22 cellular contexts compared by ENCODE assay signal in the genomic region with DNA sequence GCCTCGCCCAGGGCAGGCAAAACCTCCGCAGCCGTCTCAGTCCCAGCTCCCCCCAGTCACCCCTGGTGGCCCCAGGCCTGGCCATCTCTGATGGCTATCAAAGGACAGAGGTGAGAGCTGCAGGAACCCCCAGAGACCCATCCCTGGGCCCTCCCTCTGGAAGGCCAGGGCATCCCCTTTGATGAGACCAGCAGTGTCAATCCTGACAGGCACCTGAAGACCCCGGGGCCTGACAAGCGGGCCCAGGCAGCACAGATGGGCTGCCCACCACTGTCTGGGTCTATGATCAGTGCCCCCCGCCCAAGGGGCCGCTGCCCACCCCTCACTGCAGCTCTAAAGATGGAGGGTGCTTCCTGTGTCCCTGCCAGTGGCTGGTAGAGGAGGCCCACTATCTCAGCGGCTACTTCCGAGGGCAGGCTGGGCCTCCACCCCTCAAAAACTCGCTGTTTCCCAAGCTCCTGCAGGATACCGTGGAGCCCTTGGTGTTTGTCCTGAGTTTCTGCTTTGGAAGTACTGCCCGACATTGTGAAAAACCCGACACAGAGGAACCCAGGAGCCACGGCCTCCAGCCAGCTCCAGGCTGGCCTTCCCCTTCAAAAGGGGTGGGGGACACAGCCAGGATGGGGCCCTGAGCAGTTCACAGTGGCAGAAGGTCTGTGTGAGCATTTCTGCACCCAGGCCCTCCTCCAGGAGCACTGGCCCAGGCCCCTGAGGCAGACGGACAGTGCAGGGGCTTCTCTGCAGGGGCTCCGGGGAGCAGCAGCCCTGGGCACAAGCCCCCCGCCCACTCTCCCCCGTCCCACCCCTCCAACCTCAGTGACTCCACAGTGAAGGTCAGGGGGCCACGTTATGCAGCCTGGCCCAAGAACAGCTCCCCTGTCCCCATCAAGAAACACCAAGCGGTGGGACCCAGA.
DNase-seq lines count a peak whose midpoint lies in the region; ATAC-seq, FAIRE-seq and TF ChIP-seq lines count a peak whose summit lies in the region.
"Had no signal": no experiment of that assay in that cellular context is flagged by ENCODE, and none has a peak within 500 bp of the region (broad histone marks: within the 10 kb centered on the region; RNA-seq: fewer than 3 reads in every experiment).

No MANE protein-coding gene starts in this region.

- H2AFZ ChIP-seq in H9 (ENCODE audit: low read length) (no peak overlapping the region), keratinocyte (ENCODE audit: control insufficient read depth, low read length) (no peak overlapping the region)

- no peaks in the 10 kb centered on the region for H3K9me3 ChIP-seq in H9 (ENCODE audit: control insufficient read depth, low read depth, low read length)
- peaks cover 10% of the 10 kb centered on the region for H3K9me3 ChIP-seq in keratinocyte (ENCODE audit: control insufficient read depth, low read depth, low read length)
- H3K9me3 ChIP-seq in spleen: peaks cover 4 to 24% (median 22%) of the 10 kb centered on the region in 8 donors
- H3K9me3 ChIP-seq: SK-N-SH had no signal

- H3K79me1 ChIP-seq in H9 (ENCODE audit: insufficient read depth, low read depth, low read length, poor library complexity, severe bottlenecking): no peaks in the 10 kb centered on the region

- H3K4me3 ChIP-seq in keratinocyte (ENCODE audit: control insufficient read depth in 2 of 3, extremely low read depth in 1 of 3, insufficient read depth in 2 of 3, low read depth in 1 of 3, low read length in 3 of 3) (no peak overlapping the region), spleen (no peak overlapping the region)

- dilution Hi-C loops in keratinocyte (cut with MboI; ENCODE audit: extremely low pct_ligation_motif_present, low sequenced_read_pairs): no loop called here

- H3K4me1 ChIP-seq in H9 (ENCODE audit: insufficient read depth, low read length): no peaks in the 10 kb centered on the region
- H3K4me1 ChIP-seq in keratinocyte (ENCODE audit: control insufficient read depth, extremely low read depth, insufficient read depth, low read length): peaks cover 4% of the 10 kb centered on the region
- H3K4me1 ChIP-seq in spleen: no peaks in the 10 kb centered on the region

- H4K91ac ChIP-seq in H9 (ENCODE audit: insufficient read length, low read depth, low read length): no peak overlapping the region

- no peak overlapping the region for H3K18ac ChIP-seq in H9 (ENCODE audit: insufficient read length, low read depth, low read length)

- no peaks in the 10 kb centered on the region for H3K23me2 ChIP-seq in H9 (ENCODE audit: insufficient read length, low read depth, low read length, poor library complexity, severe bottlenecking)

- no peak overlapping the region for H2AK5ac ChIP-seq in H9 (ENCODE audit: insufficient read length, low read length)

- H4K5ac ChIP-seq in H9 (ENCODE audit: insufficient read length, low read depth, low read length): no peak overlapping the region

- H4K8ac ChIP-seq in H9 (replicated peaks; ENCODE audit: insufficient read length, low read depth, low read length): no peak overlapping the region

- no peak overlapping the region for H3K4ac ChIP-seq in H9 (ENCODE audit: low read depth, low read length)

- H3K27me3 ChIP-seq in H9 (ENCODE audit: insufficient read depth, low read length) (no peaks in the 10 kb centered on the region), keratinocyte (ENCODE audit: control insufficient read depth, extremely low read depth, insufficient read depth, low read length) (peaks cover 8% of the 10 kb centered on the region), spleen (replicated peaks in 1 of 7) (peaks cover 0 to 3% (median 0%) of the 10 kb centered on the region in 7 donors)

- H2BK5ac ChIP-seq in H9 (ENCODE audit: insufficient read length, low read length): no peak overlapping the region

- no peak overlapping the region for H2BK15ac ChIP-seq in H9 (ENCODE audit: low read depth, low read length)

- no peaks in the 10 kb centered on the region for H3K9me1 ChIP-seq in keratinocyte (ENCODE audit: control insufficient read depth, extremely low read depth, insufficient read depth, low read length)

- peaks cover 2 to 14% of the 10 kb centered on the region in 2 experiments for H3K4me1 Mint-ChIP-seq in H9

- H3K14ac ChIP-seq in H9 (ENCODE audit: insufficient read depth, low read length): peak overlapping the region; percentile 41; the same call in 1 of the 2 replicates

- H3K4me2 ChIP-seq in H9 (ENCODE audit: insufficient read depth, insufficient read length, low read length): no peak overlapping the region
- peak overlapping the region; percentile 48 for H3K4me2 ChIP-seq in keratinocyte (ENCODE audit: control insufficient read depth, extremely low read depth, insufficient read depth, low read depth, low read length)
- H3K4me2 ChIP-seq: SK-N-SH had no signal

- H2BK120ac ChIP-seq in H9 (ENCODE audit: low read depth, low read length, poor library complexity, severe bottlenecking): no peak overlapping the region

- peaks cover 3 to 12% (median 5%) of the 10 kb centered on the region in 3 experiments; a peak in 5 of 7 replicates for H3K36me3 Mint-ChIP-seq in H9 (ENCODE audit: insufficient read depth in 1 of 3, low read depth in 3 of 3)

- H3T11ph ChIP-seq in H9 (ENCODE audit: low read length): no peak overlapping the region

- H3K23ac ChIP-seq in H9 (ENCODE audit: insufficient read length, low read depth, low read length): no peak overlapping the region

- H3K27me3 Mint-ChIP-seq in H9 (ENCODE audit: low read depth): peaks cover 10% of the 10 kb centered on the region

- H3K56ac ChIP-seq in H9 (ENCODE audit: insufficient read length, low read depth, low read length): no peak overlapping the region

- no peak for FAIRE-seq in keratinocyte (lab: Jason Lieb, UNC)
- FAIRE-seq: GM12892, HTR-8/SVneo had no signal

- H3K9me3 Mint-ChIP-seq in H9: peaks cover 12 to 13% of the 10 kb centered on the region in 2 experiments

- no peak overlapping the region for H3K9ac ChIP-seq in H9 (ENCODE audit: extremely low read depth, insufficient read length, low read length)
- no peak overlapping the region for H3K9ac ChIP-seq in keratinocyte (ENCODE audit: control insufficient read depth, extremely low read depth, insufficient read depth, low read length)
- H3K9ac ChIP-seq: SK-N-SH had no signal

- DNase-seq in Right ventricle myocardium inferior (ENCODE audit: missing footprints): peak; percentile 25
- no peak for DNase-seq in left ventricle myocardium superior
- DNase-seq in H9: no peak
- DNase-seq in keratinocyte (ENCODE audit: low read depth, low spot score): no peak
- DNase-seq in spleen: peak; percentile 45
- DNase-seq in SIG-M5 (lab: John Stamatoyannopoulos, UW): no peak
- DNase-seq in NK-92 treated with Interleukin-12 subunit alpha and Interleukin-12 subunit beta, amount 100 ng/mL, for 24 hours (lab: John Stamatoyannopoulos, UW): no peak
- DNase-seq: DND-41, GOT3, KBM-7, MV-4-11, NCI-H1105, NCI-H1436 treated with DMSO at 0.1 percent for 48 hours, NCI-H187 treated with DMSO at 0.1 percent for 48 hours, NCI-H2107, NCI-H446, NCI-H524 treated with DMSO at 0.1 percent for 48 hours, NCI-H774, SK-N-SH had no signal

- no CpG with 5 or more reads among the region's 20 CpGs for whole genome bisulfite sequencing in H9 (ENCODE audit: extremely low coverage, insufficient read length, low lambda C conversion rate)
- 83 to 89% (median 84%) methylated on average over 11 to 20 of the region's 20 CpGs for WGBS in spleen, 5 donors

- no peak for ATAC-seq in Right ventricle myocardium inferior
- no peak for ATAC-seq in left ventricle myocardium superior
- no peak for ATAC-seq in HG03432 (IDR thresholded peaks at IDR 0.05; ENCODE audit: unreplicated experiment)

- intact Hi-C loops in Right ventricle myocardium inferior (cut with DNase I): no loop called here
- intact Hi-C loops in left ventricle myocardium superior (cut with micrococcal nuclease): no loop called here
- intact Hi-C loops in spleen (cut with DNase I; ENCODE audit: low total_unique reads): no loop called here

- H2BK12ac ChIP-seq in H9 (ENCODE audit: insufficient read length, low read depth, low read length): no peak overlapping the region

- H4K20me1 ChIP-seq in H9 (ENCODE audit: control insufficient read depth, insufficient read depth, insufficient read length) (no peaks in the 10 kb centered on the region), keratinocyte (ENCODE audit: control insufficient read depth, extremely low read depth, insufficient read depth, low read length) (no peaks in the 10 kb centered on the region)

- no peak for TF ChIP-seq POLR2A in spleen (IDR thresholded peaks at IDR 0.05)

- H3K27ac ChIP-seq in H9 (ENCODE audit: insufficient read length, low read depth, low read length) (no peak overlapping the region), keratinocyte (ENCODE audit: control insufficient read depth, insufficient read depth, low read length) (no peak overlapping the region), spleen (no peak overlapping the region)

- no peaks in the 10 kb centered on the region for H3K36me3 ChIP-seq in keratinocyte (ENCODE audit: control insufficient read depth in 2 of 2, extremely low read depth in 1 of 2, insufficient read depth in 2 of 2, low read length in 2 of 2)
- H3K36me3 ChIP-seq in spleen: no peaks in the 10 kb centered on the region

- H3K4me3 Mint-ChIP-seq in H9: no peak overlapping the region

- H3K27ac Mint-ChIP-seq in H9: no peak overlapping the region; a peak in 1 of 7 replicates

- H2BK20ac ChIP-seq in H9 (ENCODE audit: low read depth, low read length, poor library complexity, severe bottlenecking): no peak overlapping the region

- H3K79me2 ChIP-seq in H9 (ENCODE audit: insufficient read depth, low read length) (no peaks in the 10 kb centered on the region), keratinocyte (ENCODE audit: control insufficient read depth, insufficient read depth, low read length) (no peaks in the 10 kb centered on the region)

- TF ChIP-seq CTCF in H9 (conservative IDR thresholded peaks at IDR 0.05): no peak
- no peak for TF ChIP-seq CTCF in keratinocyte (optimal IDR thresholded peaks at IDR 0.05 in 1 of 3, IDR thresholded peaks at IDR 0.05 in 1 of 3, conservative IDR thresholded peaks at IDR 0.05 in 1 of 3; ENCODE audit: extremely low read depth in 1 of 3, insufficient read depth in 2 of 3, low read length in 3 of 3)
- TF ChIP-seq CTCF in spleen (IDR thresholded peaks at IDR 0.05 in 8 of 11, conservative IDR thresholded peaks at IDR 0.05 in 3 of 11): no peak

Comparison
In these comparisons a context has a peak if more than half of its experiments do, and no peak if none do; other contexts are left out.
1. DNase-seq: peak in Right ventricle myocardium inferior (single experiment) and spleen (single experiment); none in left ventricle myocardium superior (single experiment), H9 (single experiment), keratinocyte (single experiment), SIG-M5 (single experiment) and NK-92 treated with Interleukin-12 subunit alpha and Interleukin-12 subunit beta, amount 100 ng/mL, for 24 hours (single experiment).